Comparison of ENCODE assay signal across 41 cellular contexts in genomic region chr19:36373638-36374156, GRCh38.
"Had no signal": no experiment of that assay in that cellular context is flagged by ENCODE, and none has a peak within 500 bp of the region (broad histone marks: within the 10 kb centered on the region; RNA-seq: fewer than 3 reads in every experiment).

No MANE protein-coding gene starts in this region.

- H3K4me3 ChIP-seq: adrenal gland, ascending aorta, body of pancreas, breast epithelium, cardiac muscle cell had no signal

- H3K4me3 Mint-ChIP-seq: activated naive CD4-positive, alpha-beta T cell treated with anti-CD3 and anti-CD28 coated beads for 36 hours; activated naive CD4-positive, alpha-beta T cell treated with anti-CD3 and anti-CD28 coated beads, Interleukin-2, amount 10 ng/mL, durations not matched to agents 7 days and 5 days; activated naive CD4-positive, alpha-beta T cell treated with anti-CD3 and anti-CD28 coated beads, Interleukin-2, amount 50 U/mL, for 24 hours; activated naive CD8-positive, alpha-beta T cell; activated naive CD8-positive, alpha-beta T cell treated with anti-CD3 and anti-CD28 coated beads for 36 hours; activated naive CD8-positive, alpha-beta T cell treated with anti-CD3 and anti-CD28 coated beads, Interleukin-2, amount 10 ng/mL, durations not matched to agents 7 days and 5 days; activated naive CD8-positive, alpha-beta T cell treated with anti-CD3 and anti-CD28 coated beads, Interleukin-2, amount 50 U/mL, for 24 hours; activated T-cell treated with anti-CD3 and anti-CD28 coated beads, Interleukin-2, amount 50 U/mL, for 24 hours; activated T-cell treated with anti-CD3 and anti-CD28 coated beads, Interleukin-2, amount 50 U/mL, for 4 hours; activated T-cell treated with anti-CD3 and anti-CD28 coated beads, Interleukin-2, amount 50 U/mL, for 72 hours; activated T-helper 1 cell treated with anti-CD3 and anti-CD28 coated beads, Interleukin-12 subunit alpha, Interleukin-12 subunit beta, Interleukin-2, Interleukin-4 antibody, amounts not matched to agents 30 ng/mL and 10 ng/mL and 1 ng/mL, durations not matched to agents 14 hours and 24 hours and 36 hours; activated T-helper 17 cell treated with anti-CD3 and anti-CD28 coated beads, Interleukin-2, amount 50 U/mL, for 72 hours; brain; central memory CD8-positive, alpha-beta T cell had no signal

- H3K27me3 ChIP-seq: adrenal gland, ascending aorta, body of pancreas, brain microvascular endothelial cell, breast epithelium, cardiac muscle cell had no signal

- H3K9me3 Mint-ChIP-seq: activated naive CD4-positive, alpha-beta T cell treated with anti-CD3 and anti-CD28 coated beads, Interleukin-2, amount 50 U/mL, for 24 hours had no signal

- FAIRE-seq: astrocyte, bronchial epithelial cell had no signal

- H3K27ac Mint-ChIP-seq: activated naive CD4-positive, alpha-beta T cell treated with anti-CD3 and anti-CD28 coated beads for 36 hours; activated naive CD4-positive, alpha-beta T cell treated with anti-CD3 and anti-CD28 coated beads, Interleukin-2, amount 10 ng/mL, durations not matched to agents 7 days and 5 days; activated naive CD4-positive, alpha-beta T cell treated with anti-CD3 and anti-CD28 coated beads, Interleukin-2, amount 50 U/mL, for 24 hours; activated naive CD4-positive, alpha-beta T cell treated with anti-CD3 and anti-CD28 coated beads, Interleukin-2, amount 50 U/mL, for 72 hours; activated naive CD8-positive, alpha-beta T cell; activated naive CD8-positive, alpha-beta T cell treated with anti-CD3 and anti-CD28 coated beads for 36 hours; activated naive CD8-positive, alpha-beta T cell treated with anti-CD3 and anti-CD28 coated beads, Interleukin-2, amount 10 ng/mL, durations not matched to agents 7 days and 5 days; activated naive CD8-positive, alpha-beta T cell treated with anti-CD3 and anti-CD28 coated beads, Interleukin-2, amount 50 U/mL, for 24 hours; activated T-cell treated with anti-CD3 and anti-CD28 coated beads, Interleukin-2, amount 50 U/mL, for 24 hours; activated T-cell treated with anti-CD3 and anti-CD28 coated beads, Interleukin-2, amount 50 U/mL, for 72 hours; activated T-helper 1 cell treated with anti-CD3 and anti-CD28 coated beads, Interleukin-12 subunit alpha, Interleukin-12 subunit beta, Interleukin-2, Interleukin-4 antibody, amounts not matched to agents 30 ng/mL and 10 ng/mL and 1 ng/mL, durations not matched to agents 14 hours and 24 hours and 36 hours; activated T-helper 17 cell treated with anti-CD3 and anti-CD28 coated beads, Interleukin-2, amount 50 U/mL, for 72 hours; activated T-helper 2 cell treated with anti-CD3 and anti-CD28 coated beads, Interferon-gamma antibody, Interleukin-2, Interleukin-4, amounts not matched to agents 10 μg/mL and 5 μg/mL and 100 μg/mL, durations not matched to agents 14 hours and 24 hours and 36 hours; brain had no signal

- ATAC-seq: activated naive CD4-positive, alpha-beta T cell treated with anti-CD3 and anti-CD28 coated beads, Interleukin-2, amount 50 U/mL, for 72 hours; activated naive CD8-positive, alpha-beta T cell treated with anti-CD3 and anti-CD28 coated beads, Interleukin-2, amount 50 U/mL, for 24 hours; activated T-cell treated with anti-CD3 and anti-CD28 coated beads, Interleukin-2, amount 50 U/mL, for 4 hours; activated T-cell treated with anti-CD3 and anti-CD28 coated beads, Interleukin-2, amount 50 U/mL, for 72 hours; activated T-helper 17 cell treated with anti-CD3 and anti-CD28 coated beads, Interleukin-2, amount 50 U/mL, for 72 hours; body of pancreas had no signal

- H3K36me3 ChIP-seq: adrenal gland, brain microvascular endothelial cell, breast epithelium, cardiac muscle cell had no signal

- H3K27me3 Mint-ChIP-seq: activated naive CD4-positive, alpha-beta T cell treated with anti-CD3 and anti-CD28 coated beads, Interleukin-2, amount 10 ng/mL, durations not matched to agents 7 days and 5 days; activated naive CD4-positive, alpha-beta T cell treated with anti-CD3 and anti-CD28 coated beads, Interleukin-2, amount 50 U/mL, for 24 hours; activated naive CD8-positive, alpha-beta T cell; activated naive CD8-positive, alpha-beta T cell treated with anti-CD3 and anti-CD28 coated beads for 36 hours; activated naive CD8-positive, alpha-beta T cell treated with anti-CD3 and anti-CD28 coated beads, Interleukin-2, amount 10 ng/mL, durations not matched to agents 7 days and 5 days; activated naive CD8-positive, alpha-beta T cell treated with anti-CD3 and anti-CD28 coated beads, Interleukin-2, amount 50 U/mL, for 24 hours; activated T-cell treated with anti-CD3 and anti-CD28 coated beads, Interleukin-2, amount 50 U/mL, for 24 hours; activated T-helper 17 cell treated with anti-CD3 and anti-CD28 coated beads, Interleukin-2, amount 50 U/mL, for 72 hours; central memory CD8-positive, alpha-beta T cell had no signal

- DNase-seq: activated effector memory CD4-positive, alpha-beta T cell treated with anti-CD3 and anti-CD28 coated beads, Interleukin-2, amount 50 U/mL, for 16 hours; activated effector memory CD4-positive, alpha-beta T cell treated with Interleukin-2 at 50 U/mL for 16 hours; activated gamma-delta T cell; activated gamma-delta T cell treated with Interleukin-2 at 50 U/mL for 16 hours; activated naive CD4-positive, alpha-beta T cell; activated naive CD4-positive, alpha-beta T cell treated with anti-CD3 and anti-CD28 coated beads for 36 hours; activated naive CD4-positive, alpha-beta T cell treated with anti-CD3 and anti-CD28 coated beads, Interleukin-2, amount 10 ng/mL, durations not matched to agents 7 days and 5 days; activated naive CD4-positive, alpha-beta T cell treated with anti-CD3 and anti-CD28 coated beads, Interleukin-2, amount 50 U/mL, for 16 hours; activated naive CD4-positive, alpha-beta T cell treated with Interleukin-2 at 50 U/mL for 16 hours; activated naive CD8-positive, alpha-beta T cell treated with anti-CD3 and anti-CD28 coated beads for 36 hours; activated naive CD8-positive, alpha-beta T cell treated with anti-CD3 and anti-CD28 coated beads, Interleukin-2, amount 10 ng/mL, durations not matched to agents 7 days and 5 days; activated naive CD8-positive, alpha-beta T cell treated with anti-CD3 and anti-CD28 coated beads, Interleukin-2, amount 50 U/mL, for 24 hours; activated T-cell treated with anti-CD3 and anti-CD28 coated beads for 4 hours; activated T-cell treated with anti-CD3 and anti-CD28 coated beads, Interleukin-2, amount 50 U/mL, for 1 hour; activated T-cell treated with anti-CD3 and anti-CD28 coated beads, Interleukin-2, amount 50 U/mL, for 24 hours; activated T-cell treated with anti-CD3 and anti-CD28 coated beads, Interleukin-2, amount 50 U/mL, for 4 hours; activated T-cell treated with anti-CD3 and anti-CD28 coated beads, Interleukin-2, amount 50 U/mL, for 48 hours; activated T-cell treated with anti-CD3 and anti-CD28 coated beads, Interleukin-2, amount 50 U/mL, for 72 hours; adrenal gland; amniotic stem cell; amygdala; anterior cingulate cortex; aorta; body of pancreas; brain microvascular endothelial cell; caudate nucleus; central memory CD4-positive, alpha-beta T cell; cerebellar nuclear complex had no signal

- H3K9me3 ChIP-seq: adrenal gland, body of pancreas had no signal

- H3K27ac ChIP-seq: adrenal gland, ascending aorta, body of pancreas, brain microvascular endothelial cell, breast epithelium, cardiac muscle cell had no signal
